In the genomic region with DNA sequence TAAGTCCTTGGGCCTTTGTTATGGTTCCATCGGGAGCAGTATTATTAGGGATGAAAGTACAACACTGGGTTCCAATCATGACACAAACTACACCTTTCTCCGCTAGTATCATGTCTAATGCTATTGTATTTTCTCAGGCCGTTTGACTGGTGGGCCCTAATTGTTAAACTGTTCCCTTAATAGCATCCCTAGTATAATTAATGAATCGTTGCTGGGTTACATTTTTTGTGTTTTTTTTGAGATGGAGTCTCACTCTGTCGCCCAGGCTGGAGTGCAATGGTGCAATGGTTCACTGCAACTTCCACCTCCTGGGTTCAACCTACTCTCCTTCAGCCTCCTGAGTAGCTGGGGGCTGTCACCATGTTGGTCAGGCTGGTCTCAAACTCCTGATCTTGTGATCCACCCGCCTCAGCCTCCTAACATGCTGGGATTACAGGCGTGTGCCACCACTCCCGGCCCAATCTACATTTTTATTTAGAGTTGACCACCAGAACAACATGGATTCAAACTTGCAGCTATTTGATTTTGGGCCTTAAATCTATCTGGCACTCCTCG, we compare ENCODE assay signal across 9 cellular contexts. TPM values are rescaled to one million over a fixed set of nuclear protein-coding genes. Genes with fewer than 3 reads are reported as not detected.
DNase-seq lines count a peak whose midpoint lies in the region; ATAC-seq and TF ChIP-seq lines count a peak whose summit lies in the region.
"Had no signal": no experiment of that assay in that cellular context is flagged by ENCODE, and none has a peak within 500 bp of the region (broad histone marks: within the 10 kb centered on the region; RNA-seq: fewer than 3 reads in every experiment).

No MANE protein-coding gene starts in this region.

- H3K9me3 ChIP-seq in CD4-positive, CD25-positive, alpha-beta regulatory T cell (ENCODE audit: control insufficient read depth in 2 of 2, low read length in 2 of 2) = peaks cover 66 to 74% of the 10 kb centered on the region in 2 experiments
- peaks cover 13% of the 10 kb centered on the region; the same call in 1 of the 2 replicates for H3K9me3 ChIP-seq in HUES64 (ENCODE audit: insufficient read depth, low read depth, low read length)
- peaks cover 18 to 40% of the 10 kb centered on the region in 2 donors for H3K9me3 ChIP-seq in muscle layer of duodenum (ENCODE audit: control insufficient read depth in 1 of 2, low read length in 2 of 2)

- peaks cover 77% of the 10 kb centered on the region for H3K36me3 ChIP-seq in CD4-positive, CD25-positive, alpha-beta regulatory T cell (ENCODE audit: control insufficient read depth, insufficient read depth, low read length)
- H3K36me3 ChIP-seq in HUES64 (ENCODE audit: insufficient read depth, low read length) (peaks cover 85% of the 10 kb centered on the region), brain microvascular endothelial cell (replicated peaks) (peaks cover 85% of the 10 kb centered on the region), muscle layer of duodenum (ENCODE audit: control insufficient read depth in 1 of 2, insufficient read depth in 2 of 2, low read length in 2 of 2) (peaks cover 69 to 72% of the 10 kb centered on the region in 2 donors)

- H3K4me1 ChIP-seq in CD4-positive, CD25-positive, alpha-beta regulatory T cell (ENCODE audit: control insufficient read depth, insufficient read depth, low read length, poor library complexity, severe bottlenecking) = peaks cover 28% of the 10 kb centered on the region
- H3K4me1 ChIP-seq in HUES64 (ENCODE audit: insufficient read depth, low read length) = peaks cover 21% of the 10 kb centered on the region
- peaks cover 15 to 28% of the 10 kb centered on the region in 2 donors for H3K4me1 ChIP-seq in muscle layer of duodenum (ENCODE audit: control insufficient read depth in 1 of 2, insufficient read depth in 2 of 2, low read length in 2 of 2)

- peaks cover 77% of the 10 kb centered on the region for H3K36me3 Mint-ChIP-seq in CD4-positive, CD25-positive, alpha-beta regulatory T cell

- TF ChIP-seq CTCF in brain microvascular endothelial cell (IDR thresholded peaks at IDR 0.05; ENCODE audit: low read depth, low read length, missing control alignments) = no peak

- peak overlapping the region; percentile 93 for H3K4me3 ChIP-seq in CD4-positive, CD25-positive, alpha-beta regulatory T cell (ENCODE audit: low read depth, low read length)
- H3K4me3 ChIP-seq in HUES64 (ENCODE audit: low read length) (peak overlapping the region; percentile 96), brain microvascular endothelial cell (ENCODE audit: low read depth, low read length) (peak overlapping the region; percentile 99), muscle layer of duodenum (ENCODE audit: low read depth in 1 of 2, low read length in 2 of 2) (peak overlapping the region; percentile 24 to 97)

- peak overlapping the region in 2 of 3 donors; percentile 73 to 96 for H3K27ac Mint-ChIP-seq in CD4-positive, CD25-positive, alpha-beta regulatory T cell

- H3K4me3 Mint-ChIP-seq in CD4-positive, CD25-positive, alpha-beta regulatory T cell = peak overlapping the region; percentile 77 to 98 (median 91)

- 20% methylated on average over 7 of the region's 9 CpGs for WGBS in HUES64

- peaks cover 0 to 75% (median 36%) of the 10 kb centered on the region in 7 donors for H3K9me3 Mint-ChIP-seq in CD4-positive, CD25-positive, alpha-beta regulatory T cell

- in situ Hi-C loops in brain microvascular endothelial cell (cut with HindIII; ENCODE audit: low pct_ligation_motif_present, low sequenced_read_pairs) = no loop called here

- no peak for ATAC-seq in CD4-positive, CD25-positive, alpha-beta regulatory T cell (ENCODE audit: low read depth in 2 of 2)
- no peak for ATAC-seq in GM18502 (IDR thresholded peaks at IDR 0.05; ENCODE audit: poor library complexity, unreplicated experiment)

- no peaks in the 10 kb centered on the region for H3K27me3 ChIP-seq in CD4-positive, CD25-positive, alpha-beta regulatory T cell (ENCODE audit: control insufficient read depth, insufficient read depth, low read length)
- H3K27me3 ChIP-seq in HUES64 (ENCODE audit: insufficient read depth, low read length) (no peaks in the 10 kb centered on the region), brain microvascular endothelial cell (replicated peaks) (no peaks in the 10 kb centered on the region), muscle layer of duodenum (ENCODE audit: low read depth, low read length) (no peaks in the 10 kb centered on the region)

- peaks cover 24 to 74% (median 52%) of the 10 kb centered on the region in 4 donors for H3K4me1 Mint-ChIP-seq in CD4-positive, CD25-positive, alpha-beta regulatory T cell

- peak overlapping the region; percentile 100 for H3K9ac ChIP-seq in HUES64 (ENCODE audit: low read depth, low read length)

- H3K27me3 Mint-ChIP-seq in CD4-positive, CD25-positive, alpha-beta regulatory T cell = peaks cover 10% of the 10 kb centered on the region

- no peak for DNase-seq in CD4-positive, CD25-positive, alpha-beta regulatory T cell
- DNase-seq in brain microvascular endothelial cell (no peak), SKM-1 treated with dmso at 0.1 percent for 144 hours (lab: John Stamatoyannopoulos, UW; ENCODE audit: unreplicated experiment) (no peak), GOT3 (lab: John Stamatoyannopoulos, UW) (no peak)
- DNase-seq in activated effector memory CD4-positive, alpha-beta T cell treated with Interleukin-2 at 50 U/mL for 16 hours = no peak
- DNase-seq: NCI-H1105 treated with DMSO at 0.1 percent for 48 hours had no signal

- peak overlapping the region; percentile 31 for H3K27ac ChIP-seq in CD4-positive, CD25-positive, alpha-beta regulatory T cell (ENCODE audit: insufficient read depth, low read length, poor library complexity, severe bottlenecking)
- H3K27ac ChIP-seq in HUES64 (ENCODE audit: low read depth, low read length) (peak overlapping the region; percentile 86), brain microvascular endothelial cell (no peak overlapping the region), muscle layer of duodenum (ENCODE audit: low read length) (no peak overlapping the region)

RNA-seq across cellular contexts. Expression of a gene that starts 4.1 kb away (rescaled TPM):
- total RNA-seq in CD4-positive, CD25-positive, alpha-beta regulatory T cell = 64.6 TPM
- 10 to 100 TPM; 35.4 to 55.1 (median 50.2) TPM for polyA plus RNA-seq in CD4-positive, CD25-positive, alpha-beta regulatory T cell
- polyA plus RNA-seq in HUES64 (2013, experiment 1 of 2) = 6.6 TPM
- polyA plus RNA-seq in HUES64 (2013, experiment 2 of 2) = 6.0 TPM

Comparison
In these comparisons a context has a peak if more than half of its experiments do, and no peak if none do; other contexts are left out.
1. H3K27ac ChIP-seq: peak in CD4-positive, CD25-positive, alpha-beta regulatory T cell (single experiment) and HUES64 (single experiment); none in brain microvascular endothelial cell (single experiment) and muscle layer of duodenum (single experiment).
2. Peak in every context shown above with its lines, with median percentiles within 50 percentile points of each other: H3K4me3 ChIP-seq.